8 cellular contexts compared by ENCODE assay signal in genomic region chr6:33314943-33315752, GRCh38. TPM values are rescaled to one million over a fixed set of nuclear protein-coding genes. Genes with fewer than 3 reads are reported as not detected.
DNase-seq lines count a peak whose midpoint lies in the region; ATAC-seq and TF ChIP-seq lines count a peak whose summit lies in the region.

No MANE protein-coding gene starts in this region.

- no peak overlapping the region for H2AFZ ChIP-seq in mesenchymal stem cell (ENCODE audit: low read depth, low read length)

- H3K27ac ChIP-seq in mesenchymal stem cell (ENCODE audit: low read length, poor library complexity, severe bottlenecking) = no peak overlapping the region
- peak overlapping the region; percentile 96 to 98 for H3K27ac ChIP-seq in uterus

- peak overlapping the region; percentile 100 for H3K9ac ChIP-seq in mesenchymal stem cell (ENCODE audit: low read length)

- no peaks in the 10 kb centered on the region for H3K9me3 ChIP-seq in mesenchymal stem cell (ENCODE audit: control insufficient read depth, low read length)
- no peaks in the 10 kb centered on the region for H3K9me3 ChIP-seq in uterus

- peak overlapping the region in 1 of 2 experiments; percentile 42 for H3K18ac ChIP-seq in mesenchymal stem cell (ENCODE audit: low read depth in 1 of 2, low read length in 2 of 2)

- H2BK12ac ChIP-seq in mesenchymal stem cell (ENCODE audit: low read length in 2 of 2) = peak overlapping the region in 1 of 2 experiments; percentile 8

- peak overlapping the region; percentile 50 for H2BK120ac ChIP-seq in mesenchymal stem cell (ENCODE audit: low read depth, low read length)

- H3K4me3 ChIP-seq in mesenchymal stem cell (ENCODE audit: insufficient read depth in 1 of 2, low read depth in 1 of 2, low read length in 2 of 2) (peak overlapping the region in 1 of 2 experiments; percentile 100), uterus (peak overlapping the region; percentile 77 to 90)

- H3K4me1 ChIP-seq in mesenchymal stem cell (ENCODE audit: control insufficient read depth, insufficient read depth, low read depth, low read length) = peaks cover 33% of the 10 kb centered on the region
- peaks cover 0 to 5% of the 10 kb centered on the region in 2 donors for H3K4me1 ChIP-seq in uterus

- H3K14ac ChIP-seq in mesenchymal stem cell (ENCODE audit: low read length in 2 of 2) = no peak overlapping the region

- H3K79me1 ChIP-seq in mesenchymal stem cell (replicated peaks; ENCODE audit: low read length, poor library complexity, severe bottlenecking) = peaks cover 23% of the 10 kb centered on the region

- no peak overlapping the region for H2BK5ac ChIP-seq in mesenchymal stem cell (ENCODE audit: low read depth, low read length, poor library complexity, severe bottlenecking)

- peak overlapping the region; percentile 56 for H4K8ac ChIP-seq in mesenchymal stem cell (ENCODE audit: low read length)

- H3K27me3 ChIP-seq in mesenchymal stem cell (ENCODE audit: control insufficient read depth in 1 of 2, insufficient read depth in 1 of 2, low read length in 2 of 2) (no peaks in the 10 kb centered on the region), uterus (no peaks in the 10 kb centered on the region)

- DNase-seq in DMS79 (lab: John Stamatoyannopoulos, UW) (peak; percentile 24), NCI-H2227 (lab: John Stamatoyannopoulos, UW; ENCODE audit: unreplicated experiment) (peak; percentile 73), mesenchymal stem cell (no peak), uterus (peak in 1 of 2 donors; percentile 63)
- DNase-seq in central memory CD8-positive, alpha-beta T cell (ENCODE audit: low spot score in 2 of 2) = no peak
- DNase-seq in stimulated activated CD4-positive, alpha-beta T cell treated with anti-CD3 and anti-CD28 coated beads, Interleukin-4, amount 100 ng/mL, for 1 hour = no peak
- DNase-seq in stimulated activated CD4-positive, alpha-beta T cell treated with anti-CD3 and anti-CD28 coated beads, Interleukin-4, amount 100 ng/mL, for 24 hours = no peak

- no peak for ATAC-seq in central memory CD8-positive, alpha-beta T cell (replicated peaks; ENCODE audit: extremely low read depth, poor library complexity, severe bottlenecking)
- ATAC-seq in HG03520 (IDR thresholded peaks at IDR 0.05; ENCODE audit: unreplicated experiment) = no peak

- H3K36me3 Mint-ChIP-seq in central memory CD8-positive, alpha-beta T cell (ENCODE audit: insufficient read depth) = peaks cover 58% of the 10 kb centered on the region

- H3K27ac Mint-ChIP-seq in central memory CD8-positive, alpha-beta T cell (ENCODE audit: low read depth) = peak overlapping the region; percentile 100

- H2AK5ac ChIP-seq in mesenchymal stem cell (ENCODE audit: low read length, severe bottlenecking) = peak overlapping the region; percentile 7

- H3K23ac ChIP-seq in mesenchymal stem cell (ENCODE audit: low read length in 2 of 2) = peak overlapping the region in 1 of 2 experiments; percentile 16

- no peaks in the 10 kb centered on the region for H3K27me3 Mint-ChIP-seq in central memory CD8-positive, alpha-beta T cell

- TF ChIP-seq CTCF in uterus (IDR thresholded peaks at IDR 0.05) = no peak

- H3K4ac ChIP-seq in mesenchymal stem cell (ENCODE audit: low read depth in 1 of 2, low read length in 2 of 2) = peak overlapping the region in 1 of 2 experiments; percentile 8

- intact Hi-C loops in uterus (cut with DNase I; ENCODE audit: low total_unique reads) = no loop called here

- peak overlapping the region; percentile 87 for H4K91ac ChIP-seq in mesenchymal stem cell (ENCODE audit: low read length)

- no peaks in the 10 kb centered on the region for H3K9me3 Mint-ChIP-seq in central memory CD8-positive, alpha-beta T cell

- peak overlapping the region; percentile 56 for H2BK15ac ChIP-seq in mesenchymal stem cell (ENCODE audit: low read depth, poor library complexity, severe bottlenecking)

- H3K4me2 ChIP-seq in mesenchymal stem cell (ENCODE audit: low read length, poor library complexity, severe bottlenecking) = peak overlapping the region; percentile 26

- peaks cover 69% of the 10 kb centered on the region for H3K4me1 Mint-ChIP-seq in central memory CD8-positive, alpha-beta T cell

- H3K4me3 Mint-ChIP-seq in central memory CD8-positive, alpha-beta T cell = peak overlapping the region; percentile 95

- WGBS in mesenchymal stem cell = 61% methylated on average over 47 of the region's 47 CpGs

- H3K36me3 ChIP-seq in mesenchymal stem cell (ENCODE audit: control insufficient read depth in 1 of 2, insufficient read depth in 2 of 2, low read depth in 1 of 2, low read length in 2 of 2) (peaks cover 38% of the 10 kb centered on the region in 2 experiments), uterus (no peaks in the 10 kb centered on the region)

- no peak for TF ChIP-seq POLR2A in uterus (IDR thresholded peaks at IDR 0.05)

RNA-seq across cellular contexts. Expression of gene TAPBP, which starts 1.3 kb away (rescaled TPM):
- 180 TPM for polyA plus RNA-seq in mesenchymal stem cell (2013, experiment 1 of 2)
- polyA plus RNA-seq in mesenchymal stem cell (2013, experiment 2 of 2) = 172 TPM
- 10 to 100 TPM; 17.6 to 83.9 (median 41.4) TPM for total RNA-seq in uterus

RNA-seq across cellular contexts. Expression of gene ZBTB22, which starts 2.4 kb away (rescaled TPM):
- 11.3 TPM for polyA plus RNA-seq in mesenchymal stem cell (2013, experiment 1 of 2)
- 10.6 TPM for polyA plus RNA-seq in mesenchymal stem cell (2013, experiment 2 of 2)
- 10 to 100 TPM in 2 of 4 donors, 1 to 10 TPM in 2; 3.8 to 31.3 (median 16.0) TPM for total RNA-seq in uterus

RNA-seq across cellular contexts. Expression of gene DAXX, which starts 7.6 kb away (rescaled TPM):
- 35.8 TPM for polyA plus RNA-seq in mesenchymal stem cell (2013, experiment 1 of 2)
- 34.9 TPM for polyA plus RNA-seq in mesenchymal stem cell (2013, experiment 2 of 2)
- total RNA-seq in uterus = 100 to 1,000 TPM in 1 of 4 donors, 10 to 100 TPM in 3; 18.2 to 120 (median 32.3) TPM

RNA-seq across cellular contexts. Expression of gene RGL2, which starts 16.4 kb away (rescaled TPM):
- 36.7 TPM for polyA plus RNA-seq in mesenchymal stem cell (2013, experiment 1 of 2)
- 36.6 TPM for polyA plus RNA-seq in mesenchymal stem cell (2013, experiment 2 of 2)
- 100 to 1,000 TPM in 1 of 4 donors, 10 to 100 TPM in 3; 34.4 to 118 (median 36.0) TPM for total RNA-seq in uterus

RNA-seq across cellular contexts. Expression of gene PFDN6, which starts 25.7 kb away (rescaled TPM):
- polyA plus RNA-seq in mesenchymal stem cell (2013, experiment 1 of 2) = 52.4 TPM
- 52.8 TPM for polyA plus RNA-seq in mesenchymal stem cell (2013, experiment 2 of 2)
- total RNA-seq in uterus = 10 to 100 TPM; 13.6 to 33.5 (median 21.6) TPM

Comparison
In these comparisons a context has a peak if more than half of its experiments do, and no peak if none do; other contexts are left out.
1. DNase-seq: peak in DMS79 (single experiment) and NCI-H2227 (single experiment); none in central memory CD8-positive, alpha-beta T cell (0 of 2), mesenchymal stem cell (single experiment), stimulated activated CD4-positive, alpha-beta T cell treated with anti-CD3 and anti-CD28 coated beads, Interleukin-4, amount 100 ng/mL, for 1 hour (single experiment) and stimulated activated CD4-positive, alpha-beta T cell treated with anti-CD3 and anti-CD28 coated beads, Interleukin-4, amount 100 ng/mL, for 24 hours (single experiment).